Comparison of ENCODE assay signal across 14 cellular contexts in the genomic region with DNA sequence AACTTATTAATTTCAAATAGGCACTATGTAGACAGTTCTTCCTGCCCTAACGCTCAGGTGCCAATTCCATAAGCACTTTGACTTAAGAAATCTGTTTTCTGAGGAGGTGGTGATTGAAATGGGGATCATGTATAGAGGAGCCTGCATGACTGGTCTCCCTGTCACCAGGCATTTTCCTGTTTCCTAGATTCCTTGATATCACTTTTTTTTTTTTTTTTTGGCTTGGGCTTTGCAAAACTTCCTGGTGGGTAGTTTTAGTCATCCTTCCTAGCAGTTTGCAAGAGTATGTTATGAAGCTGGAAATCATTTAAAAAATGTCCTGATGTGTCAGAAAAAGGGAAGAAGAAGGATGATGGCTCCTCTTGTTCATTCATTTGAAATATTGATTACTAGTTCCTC.
DNase-seq lines count a peak whose midpoint lies in the region; ATAC-seq and TF ChIP-seq lines count a peak whose summit lies in the region.
"Had no signal": no experiment of that assay in that cellular context is flagged by ENCODE, and none has a peak within 500 bp of the region (broad histone marks: within the 10 kb centered on the region; RNA-seq: fewer than 3 reads in every experiment).

No MANE protein-coding gene starts in this region.

- intact Hi-C loops in left lung (cut with DNase I), result loop anchor here in 1 of 2 donors (10.0 kb wide), 1 partner anchor 124 kb away; the partner anchor contains the start of gene JUN

- no peaks in the 10 kb centered on the region for H3K9me3 ChIP-seq in adipocyte (ENCODE audit: control insufficient read depth, low read length)
- H3K9me3 ChIP-seq in left lung, result no peaks in the 10 kb centered on the region
- H3K9me3 ChIP-seq: adrenal gland, SJCRH30, upper lobe of left lung had no signal

- H3K9ac ChIP-seq in adipocyte (ENCODE audit: low read length), result no peak overlapping the region

- TF ChIP-seq CTCF in foreskin keratinocyte (conservative IDR thresholded peaks at IDR 0.05) (no peak), left lung (IDR thresholded peaks at IDR 0.05) (no peak), GM20000 (IDR thresholded peaks at IDR 0.05; ENCODE audit: extremely low read depth, missing control alignments) (no peak)

- H3K36me3 ChIP-seq in adipocyte (ENCODE audit: control insufficient read depth, insufficient read depth, low read length, severe bottlenecking) (no peaks in the 10 kb centered on the region), left lung (no peaks in the 10 kb centered on the region)
- H3K36me3 ChIP-seq: adrenal gland, SJCRH30, upper lobe of left lung had no signal

- H3K4me3 ChIP-seq in adipocyte (ENCODE audit: low read length) (no peak overlapping the region), left lung (no peak overlapping the region)
- H3K4me3 ChIP-seq: adrenal gland, SJCRH30, upper lobe of left lung had no signal

- ATAC-seq in foreskin keratinocyte, result peak; percentile 87
- no peak for ATAC-seq in left lung

- no peak overlapping the region for H3K27ac ChIP-seq in foreskin keratinocyte
- H3K27ac ChIP-seq in left lung, result no peak overlapping the region
- H3K27ac ChIP-seq: adrenal gland, SJCRH30, upper lobe of left lung had no signal

- H3K27me3 ChIP-seq in adipocyte (replicated peaks; ENCODE audit: control insufficient read depth, insufficient read depth, low read length), result no peaks in the 10 kb centered on the region
- no peaks in the 10 kb centered on the region for H3K27me3 ChIP-seq in foreskin keratinocyte
- no peaks in the 10 kb centered on the region for H3K27me3 ChIP-seq in left lung
- H3K27me3 ChIP-seq: adrenal gland, SJCRH30, upper lobe of left lung had no signal

- peaks cover 21% of the 10 kb centered on the region for H3K4me1 ChIP-seq in adipocyte (ENCODE audit: control insufficient read depth, insufficient read depth, low read length)
- H3K4me1 ChIP-seq in foreskin keratinocyte, result peaks cover 26% of the 10 kb centered on the region
- peaks cover 0 to 25% of the 10 kb centered on the region in 2 donors for H3K4me1 ChIP-seq in left lung

- DNase-seq in A172 (ENCODE audit: low spot score) (peak; percentile 76), HS-27A (ENCODE audit: low read depth) (peak; percentile 82), adipocyte (ENCODE audit: low read depth) (peak; percentile 49), foreskin keratinocyte (peak; percentile 63 to 85), NCI-H2171 treated with DMSO at 0.1 percent for 48 hours (lab: John Stamatoyannopoulos, UW) (no peak), left lung (no peak), hippocampal formation (lab: John Stamatoyannopoulos, UW) (no peak), GM20000 (ENCODE audit: low spot score) (no peak)
- DNase-seq: adrenal gland; DMS153; effector memory CD4-positive, alpha-beta T cell; nucleus accumbens; SJCRH30; upper lobe of left lung had no signal

Comparison
In these comparisons a context has a peak if more than half of its experiments do, and no peak if none do; other contexts are left out.
1. DNase-seq: peak in A172 (single experiment), HS-27A (single experiment), adipocyte (single experiment) and foreskin keratinocyte (2 of 2); none in NCI-H2171 treated with DMSO at 0.1 percent for 48 hours (single experiment), left lung (0 of 2), hippocampal formation (0 of 2) and GM20000 (single experiment).